In the genomic region with DNA sequence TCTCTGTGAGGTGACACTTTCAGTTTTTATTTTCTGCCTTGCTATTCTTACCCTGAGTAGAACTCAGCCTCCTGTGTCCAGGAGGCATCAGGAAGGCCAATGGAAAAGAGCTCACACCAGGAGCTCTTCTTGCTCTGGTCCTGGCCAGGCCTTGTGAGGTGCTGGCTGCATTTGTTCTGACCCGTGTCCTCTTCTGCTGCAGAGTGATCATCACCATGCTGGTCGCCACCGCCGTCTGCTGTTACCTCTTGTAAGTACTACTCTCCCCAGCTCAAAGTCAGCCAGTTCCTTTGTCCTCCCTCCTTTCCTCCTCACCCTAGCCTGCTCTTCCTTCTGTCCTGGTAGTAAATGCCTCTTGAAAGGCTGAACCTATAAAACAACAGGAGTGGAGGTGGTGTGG, we compare ENCODE assay signal across 1 cellular context.
TF ChIP-seq lines count a peak whose summit lies in the region.

No MANE protein-coding gene starts in this region.

TF ChIP-seq in GM12878, 131 proteins besides CTCF, POLR2A, EP300 and RAD21:
- TF ChIP-seq TCF12 (IDR thresholded peaks at IDR 0.05; ENCODE audit: low read depth, low read length) (no peak), SIN3A (IDR thresholded peaks at IDR 0.05; ENCODE audit: low read depth, low read length) (no peak), CHD2 (IDR thresholded peaks at IDR 0.05; ENCODE audit: borderline replicate concordance, low read depth, low read length) (no peak), BMI1 (IDR thresholded peaks at IDR 0.05; ENCODE audit: borderline replicate concordance) (no peak), EED (IDR thresholded peaks at IDR 0.05; ENCODE audit: low read depth) (no peak), ZNF24 (IDR thresholded peaks at IDR 0.05) (no peak), EZH2 (IDR thresholded peaks at IDR 0.05; ENCODE audit: borderline replicate concordance, control insufficient read depth, low read depth, low read length) (no peak), STAT1 (conservative IDR thresholded peaks at IDR 0.05) (no peak), FOS (IDR thresholded peaks at IDR 0.05; ENCODE audit: borderline replicate concordance, extremely low read depth, insufficient read length) (no peak), ZSCAN29 (IDR thresholded peaks at IDR 0.05) (no peak), SP1 (IDR thresholded peaks at IDR 0.05; ENCODE audit: low read depth, low read length) (no peak), YY1 (IDR thresholded peaks at IDR 0.05; ENCODE audit: low read depth, low read length) (no peak), SMARCA5 (IDR thresholded peaks at IDR 0.05) (no peak)
- TF ChIP-seq, protein P1, sequence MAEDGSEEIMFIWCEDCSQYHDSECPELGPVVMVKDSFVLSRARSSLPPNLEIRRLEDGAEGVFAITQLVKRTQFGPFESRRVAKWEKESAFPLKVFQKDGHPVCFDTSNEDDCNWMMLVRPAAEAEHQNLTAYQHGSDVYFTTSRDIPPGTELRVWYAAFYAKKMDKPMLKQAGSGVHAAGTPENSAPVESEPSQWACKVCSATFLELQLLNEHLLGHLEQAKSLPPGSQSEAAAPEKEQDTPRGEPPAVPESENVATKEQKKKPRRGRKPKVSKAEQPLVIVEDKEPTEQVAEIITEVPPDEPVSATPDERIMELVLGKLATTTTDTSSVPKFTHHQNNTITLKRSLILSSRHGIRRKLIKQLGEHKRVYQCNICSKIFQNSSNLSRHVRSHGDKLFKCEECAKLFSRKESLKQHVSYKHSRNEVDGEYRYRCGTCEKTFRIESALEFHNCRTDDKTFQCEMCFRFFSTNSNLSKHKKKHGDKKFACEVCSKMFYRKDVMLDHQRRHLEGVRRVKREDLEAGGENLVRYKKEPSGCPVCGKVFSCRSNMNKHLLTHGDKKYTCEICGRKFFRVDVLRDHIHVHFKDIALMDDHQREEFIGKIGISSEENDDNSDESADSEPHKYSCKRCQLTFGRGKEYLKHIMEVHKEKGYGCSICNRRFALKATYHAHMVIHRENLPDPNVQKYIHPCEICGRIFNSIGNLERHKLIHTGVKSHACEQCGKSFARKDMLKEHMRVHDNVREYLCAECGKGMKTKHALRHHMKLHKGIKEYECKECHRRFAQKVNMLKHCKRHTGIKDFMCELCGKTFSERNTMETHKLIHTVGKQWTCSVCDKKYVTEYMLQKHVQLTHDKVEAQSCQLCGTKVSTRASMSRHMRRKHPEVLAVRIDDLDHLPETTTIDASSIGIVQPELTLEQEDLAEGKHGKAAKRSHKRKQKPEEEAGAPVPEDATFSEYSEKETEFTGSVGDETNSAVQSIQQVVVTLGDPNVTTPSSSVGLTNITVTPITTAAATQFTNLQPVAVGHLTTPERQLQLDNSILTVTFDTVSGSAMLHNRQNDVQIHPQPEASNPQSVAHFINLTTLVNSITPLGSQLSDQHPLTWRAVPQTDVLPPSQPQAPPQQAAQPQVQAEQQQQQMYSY (CRISPR knock-in tag; IDR thresholded peaks at IDR 0.05), result no peak
- TF ChIP-seq, protein P2, sequence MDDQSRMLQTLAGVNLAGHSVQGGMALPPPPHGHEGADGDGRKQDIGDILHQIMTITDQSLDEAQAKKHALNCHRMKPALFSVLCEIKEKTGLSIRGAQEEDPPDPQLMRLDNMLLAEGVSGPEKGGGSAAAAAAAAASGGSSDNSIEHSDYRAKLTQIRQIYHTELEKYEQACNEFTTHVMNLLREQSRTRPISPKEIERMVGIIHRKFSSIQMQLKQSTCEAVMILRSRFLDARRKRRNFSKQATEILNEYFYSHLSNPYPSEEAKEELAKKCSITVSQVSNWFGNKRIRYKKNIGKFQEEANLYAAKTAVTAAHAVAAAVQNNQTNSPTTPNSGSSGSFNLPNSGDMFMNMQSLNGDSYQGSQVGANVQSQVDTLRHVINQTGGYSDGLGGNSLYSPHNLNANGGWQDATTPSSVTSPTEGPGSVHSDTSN (IDR thresholded peaks at IDR 0.05; ENCODE audit: insufficient replicate concordance, low read depth, low read length), result no peak
- TF ChIP-seq, protein P3, sequence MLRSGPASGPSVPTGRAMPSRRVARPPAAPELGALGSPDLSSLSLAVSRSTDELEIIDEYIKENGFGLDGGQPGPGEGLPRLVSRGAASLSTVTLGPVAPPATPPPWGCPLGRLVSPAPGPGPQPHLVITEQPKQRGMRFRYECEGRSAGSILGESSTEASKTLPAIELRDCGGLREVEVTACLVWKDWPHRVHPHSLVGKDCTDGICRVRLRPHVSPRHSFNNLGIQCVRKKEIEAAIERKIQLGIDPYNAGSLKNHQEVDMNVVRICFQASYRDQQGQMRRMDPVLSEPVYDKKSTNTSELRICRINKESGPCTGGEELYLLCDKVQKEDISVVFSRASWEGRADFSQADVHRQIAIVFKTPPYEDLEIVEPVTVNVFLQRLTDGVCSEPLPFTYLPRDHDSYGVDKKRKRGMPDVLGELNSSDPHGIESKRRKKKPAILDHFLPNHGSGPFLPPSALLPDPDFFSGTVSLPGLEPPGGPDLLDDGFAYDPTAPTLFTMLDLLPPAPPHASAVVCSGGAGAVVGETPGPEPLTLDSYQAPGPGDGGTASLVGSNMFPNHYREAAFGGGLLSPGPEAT (IDR thresholded peaks at IDR 0.05; ENCODE audit: low read depth), result no peak
